ENCODE assay signal across 12 cellular contexts in the genomic region with DNA sequence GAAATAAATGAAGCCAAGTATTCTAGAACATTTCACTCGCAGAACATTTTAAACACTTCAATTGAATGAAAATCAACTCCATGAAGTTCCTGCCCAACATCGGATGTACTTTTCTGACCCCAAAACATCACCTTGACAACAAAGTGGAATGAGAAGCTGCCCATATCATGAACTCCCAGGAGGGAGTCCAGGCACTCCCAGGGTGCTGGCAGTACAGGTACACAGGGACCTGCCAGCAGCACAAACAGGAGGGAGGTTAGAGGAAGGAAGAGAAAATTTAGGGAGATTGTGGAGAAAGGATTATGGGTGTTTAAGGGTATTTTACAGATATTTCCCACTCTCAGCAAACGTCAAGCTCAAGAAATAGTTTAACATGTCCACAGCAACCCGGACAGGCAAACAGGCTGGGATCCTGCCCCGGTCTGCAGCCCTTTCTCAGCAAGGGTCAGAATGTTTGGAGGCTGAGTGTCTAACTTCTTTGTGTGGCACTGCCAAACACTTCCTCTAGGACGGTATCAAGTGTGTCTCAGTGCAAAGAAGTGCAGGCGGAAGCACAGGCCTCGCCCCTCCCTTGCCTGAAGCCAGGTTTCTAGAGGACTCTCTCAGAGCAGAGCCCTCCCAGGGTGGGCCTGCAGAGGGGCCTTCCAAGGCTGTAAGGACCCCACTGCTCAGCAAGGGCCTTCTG.
"Had no signal": no experiment of that assay in that cellular context is flagged by ENCODE, and none has a peak within 500 bp of the region (broad histone marks: within the 10 kb centered on the region; RNA-seq: fewer than 3 reads in every experiment).

No MANE protein-coding gene starts in this region.

- H3K9me3 ChIP-seq: ascending aorta, tibial nerve had no signal

- ATAC-seq: foreskin keratinocyte; left lobe of liver; SK-N-SH treated with all-trans-retinoic acid at 6 μM for 48 hours; stimulated activated memory B cell treated with anti-CD40 and anti-IgM and Interleukin-4, amounts not matched to agents 10 μg/mL and 1 μg/mL and 100 μg/mL, for 72 hours had no signal

- DNase-seq: activated CD4-positive, alpha-beta memory T cell treated with anti-CD3 and anti-CD28 coated beads, Interleukin-2, amount 10 ng/mL, durations not matched to agents 7 days and 5 days; activated CD4-positive, alpha-beta T cell treated with anti-CD3 and anti-CD28 coated beads for 1 hour; foreskin keratinocyte; nucleus accumbens; right cardiac atrium had no signal

- H3K4me1 Mint-ChIP-seq: stimulated activated memory B cell treated with anti-CD40 and anti-IgM and Interleukin-4, amounts not matched to agents 10 μg/mL and 1 μg/mL and 100 μg/mL, for 72 hours had no signal

- H3K27ac Mint-ChIP-seq: activated CD4-positive, alpha-beta memory T cell treated with anti-CD3 and anti-CD28 coated beads, Interleukin-2, amount 10 ng/mL, durations not matched to agents 7 days and 5 days; stimulated activated memory B cell treated with anti-CD40 and anti-IgM and Interleukin-4, amounts not matched to agents 10 μg/mL and 1 μg/mL and 100 μg/mL, for 72 hours had no signal

- H3K27me3 ChIP-seq: ascending aorta, foreskin keratinocyte, tibial nerve had no signal

- H3K4me1 ChIP-seq: ascending aorta, foreskin keratinocyte had no signal

- H3K27me3 Mint-ChIP-seq: activated CD4-positive, alpha-beta memory T cell treated with anti-CD3 and anti-CD28 coated beads, Interleukin-2, amount 10 ng/mL, durations not matched to agents 7 days and 5 days; progenitor cell of endocrine pancreas; stimulated activated memory B cell treated with anti-CD40 and anti-IgM and Interleukin-4, amounts not matched to agents 10 μg/mL and 1 μg/mL and 100 μg/mL, for 72 hours had no signal

- H3K9me3 Mint-ChIP-seq: activated CD4-positive, alpha-beta memory T cell treated with anti-CD3 and anti-CD28 coated beads, Interleukin-2, amount 10 ng/mL, durations not matched to agents 7 days and 5 days; stimulated activated memory B cell treated with anti-CD40 and anti-IgM and Interleukin-4, amounts not matched to agents 10 μg/mL and 1 μg/mL and 100 μg/mL, for 72 hours had no signal

- H3K4me2 ChIP-seq: smooth muscle cell had no signal

- H3K4me3 Mint-ChIP-seq: activated CD4-positive, alpha-beta memory T cell treated with anti-CD3 and anti-CD28 coated beads, Interleukin-2, amount 10 ng/mL, durations not matched to agents 7 days and 5 days; stimulated activated memory B cell treated with anti-CD40 and anti-IgM and Interleukin-4, amounts not matched to agents 10 μg/mL and 1 μg/mL and 100 μg/mL, for 72 hours had no signal

- H3K27ac ChIP-seq: ascending aorta, foreskin keratinocyte, tibial nerve had no signal

- H3K4me3 ChIP-seq: ascending aorta, smooth muscle cell, tibial nerve had no signal
